Comparison of ENCODE assay signal across 1 cellular context in the genomic region with DNA sequence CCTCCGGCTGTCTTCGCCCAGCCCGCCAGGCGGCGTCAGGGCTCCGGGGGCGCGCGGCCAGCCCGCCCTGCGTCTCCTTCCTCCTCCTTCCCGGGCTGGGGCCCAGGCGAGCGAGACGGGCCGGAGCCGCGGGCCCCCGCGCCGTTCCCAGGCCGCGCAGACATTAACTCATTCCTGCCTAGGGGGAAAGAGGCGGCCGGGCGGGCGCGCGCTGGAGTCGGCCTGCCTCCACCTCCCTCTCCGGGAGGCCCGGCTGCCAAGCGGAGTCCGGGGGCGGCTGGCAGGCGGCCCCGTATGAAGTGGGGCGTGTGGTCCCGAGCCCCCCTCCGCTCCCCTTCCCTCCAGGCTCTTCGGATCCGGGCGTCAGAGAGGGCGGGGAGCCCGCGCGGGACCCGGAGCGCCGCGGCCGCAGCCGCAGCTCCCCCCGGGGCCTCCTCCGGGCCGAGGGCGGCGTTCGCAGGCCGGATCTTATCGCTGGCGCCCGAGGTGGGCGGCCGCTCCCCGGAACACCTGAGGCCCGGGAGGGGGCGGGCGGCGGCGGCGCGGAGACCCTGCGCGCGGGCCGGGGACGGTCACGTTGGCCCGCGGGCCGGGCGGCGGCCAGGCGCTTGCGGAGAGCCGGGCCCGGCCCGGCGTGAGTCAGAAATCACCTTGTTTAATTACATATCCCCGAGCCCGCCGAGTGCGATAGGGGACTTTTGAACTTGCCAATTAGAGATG.
A peak's percentile ranks its signal among the peaks of the same experiment; 100 is the strongest.
TF ChIP-seq lines count a peak whose summit lies in the region.

No MANE protein-coding gene starts in this region.

TF ChIP-seq in HepG2, 621 proteins besides CTCF, POLR2A, EP300 and RAD21 (continued from another document and continues in another):
- peak; percentile 78; the same call in 1 of the 2 replicates for TF ChIP-seq ZBTB38 (CRISPR knock-in tag; IDR thresholded peaks at IDR 0.05)
- peak; percentile 87; the same call in 1 of the 2 replicates for TF ChIP-seq ZNF558 (CRISPR knock-in tag; IDR thresholded peaks at IDR 0.05; ENCODE audit: borderline replicate concordance)
- TF ChIP-seq RBFOX2 (IDR thresholded peaks at IDR 0.05; ENCODE audit: low read depth, low read length): peak; percentile 75
- peak; percentile 45; the same call in 1 of the 2 replicates for TF ChIP-seq SMC3 (IDR thresholded peaks at IDR 0.05; ENCODE audit: low read length)
- TF ChIP-seq GABPA (IDR thresholded peaks at IDR 0.05; ENCODE audit: low read depth, low read length): peak; percentile 28
- TF ChIP-seq GABPA (CRISPR knock-in tag; IDR thresholded peaks at IDR 0.05; ENCODE audit: low read depth): no peak
- no peak for TF ChIP-seq MAZ (IDR thresholded peaks at IDR 0.05; ENCODE audit: borderline replicate concordance, low read depth, low read length)
- peak; percentile 73; the same call in 1 of the 2 replicates for TF ChIP-seq MAZ (CRISPR knock-in tag; IDR thresholded peaks at IDR 0.05; ENCODE audit: low read depth)
- 0 out of 2 replicates have a peak, but pooled peaks have one; percentile 22 for TF ChIP-seq ZNF205 (CRISPR knock-in tag; IDR thresholded peaks at IDR 0.05)
- TF ChIP-seq YEATS4 (CRISPR knock-in tag; IDR thresholded peaks at IDR 0.05; ENCODE audit: borderline replicate concordance): peak; percentile 64; the same call in 1 of the 2 replicates
- no peak for TF ChIP-seq HCFC1 (IDR thresholded peaks at IDR 0.05; ENCODE audit: low read depth, low read length)
- peak; percentile 69; the same call in 1 of the 2 replicates for TF ChIP-seq ZNF749 (CRISPR knock-in tag; IDR thresholded peaks at IDR 0.05; ENCODE audit: borderline replicate concordance)
- peak; percentile 62 for TF ChIP-seq POLR2G (IDR thresholded peaks at IDR 0.05; ENCODE audit: low read depth, low read length)
- TF ChIP-seq, protein P1, sequence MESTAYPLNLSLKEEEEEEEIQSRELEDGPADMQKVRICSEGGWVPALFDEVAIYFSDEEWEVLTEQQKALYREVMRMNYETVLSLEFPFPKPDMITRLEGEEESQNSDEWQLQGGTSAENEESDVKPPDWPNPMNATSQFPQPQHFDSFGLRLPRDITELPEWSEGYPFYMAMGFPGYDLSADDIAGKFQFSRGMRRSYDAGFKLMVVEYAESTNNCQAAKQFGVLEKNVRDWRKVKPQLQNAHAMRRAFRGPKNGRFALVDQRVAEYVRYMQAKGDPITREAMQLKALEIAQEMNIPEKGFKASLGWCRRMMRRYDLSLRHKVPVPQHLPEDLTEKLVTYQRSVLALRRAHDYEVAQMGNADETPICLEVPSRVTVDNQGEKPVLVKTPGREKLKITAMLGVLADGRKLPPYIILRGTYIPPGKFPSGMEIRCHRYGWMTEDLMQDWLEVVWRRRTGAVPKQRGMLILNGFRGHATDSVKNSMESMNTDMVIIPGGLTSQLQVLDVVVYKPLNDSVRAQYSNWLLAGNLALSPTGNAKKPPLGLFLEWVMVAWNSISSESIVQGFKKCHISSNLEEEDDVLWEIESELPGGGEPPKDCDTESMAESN (CRISPR knock-in tag; conservative IDR thresholded peaks at IDR 0.05): peak; percentile 83; the same call in 1 of the 2 replicates
- peak; percentile 25; the same call in 1 of the 2 replicates for TF ChIP-seq ZNF543 (CRISPR knock-in tag; IDR thresholded peaks at IDR 0.05)
- peak; percentile 74; the same call in 1 of the 2 replicates for TF ChIP-seq ETV5 (CRISPR knock-in tag; IDR thresholded peaks at IDR 0.05; ENCODE audit: borderline replicate concordance)
- TF ChIP-seq ZNF235 (CRISPR knock-in tag; IDR thresholded peaks at IDR 0.05; ENCODE audit: borderline replicate concordance): peak; percentile 92
- TF ChIP-seq HNRNPLL (IDR thresholded peaks at IDR 0.05; ENCODE audit: low read depth, low read length, poor library complexity, severe bottlenecking): peak; percentile 25
- TF ChIP-seq, protein P2, sequence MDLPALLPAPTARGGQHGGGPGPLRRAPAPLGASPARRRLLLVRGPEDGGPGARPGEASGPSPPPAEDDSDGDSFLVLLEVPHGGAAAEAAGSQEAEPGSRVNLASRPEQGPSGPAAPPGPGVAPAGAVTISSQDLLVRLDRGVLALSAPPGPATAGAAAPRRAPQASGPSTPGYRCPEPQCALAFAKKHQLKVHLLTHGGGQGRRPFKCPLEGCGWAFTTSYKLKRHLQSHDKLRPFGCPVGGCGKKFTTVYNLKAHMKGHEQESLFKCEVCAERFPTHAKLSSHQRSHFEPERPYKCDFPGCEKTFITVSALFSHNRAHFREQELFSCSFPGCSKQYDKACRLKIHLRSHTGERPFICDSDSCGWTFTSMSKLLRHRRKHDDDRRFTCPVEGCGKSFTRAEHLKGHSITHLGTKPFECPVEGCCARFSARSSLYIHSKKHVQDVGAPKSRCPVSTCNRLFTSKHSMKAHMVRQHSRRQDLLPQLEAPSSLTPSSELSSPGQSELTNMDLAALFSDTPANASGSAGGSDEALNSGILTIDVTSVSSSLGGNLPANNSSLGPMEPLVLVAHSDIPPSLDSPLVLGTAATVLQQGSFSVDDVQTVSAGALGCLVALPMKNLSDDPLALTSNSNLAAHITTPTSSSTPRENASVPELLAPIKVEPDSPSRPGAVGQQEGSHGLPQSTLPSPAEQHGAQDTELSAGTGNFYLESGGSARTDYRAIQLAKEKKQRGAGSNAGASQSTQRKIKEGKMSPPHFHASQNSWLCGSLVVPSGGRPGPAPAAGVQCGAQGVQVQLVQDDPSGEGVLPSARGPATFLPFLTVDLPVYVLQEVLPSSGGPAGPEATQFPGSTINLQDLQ (CRISPR knock-in tag; IDR thresholded peaks at IDR 0.05): peak; percentile 87
- peak; percentile 52; the same call in 1 of the 2 replicates for TF ChIP-seq ZFP90 (CRISPR knock-in tag; IDR thresholded peaks at IDR 0.05; ENCODE audit: borderline replicate concordance)
- TF ChIP-seq ZFX (CRISPR knock-in tag; IDR thresholded peaks at IDR 0.05; ENCODE audit: low read depth): peak; percentile 88
- TF ChIP-seq, protein P3, sequence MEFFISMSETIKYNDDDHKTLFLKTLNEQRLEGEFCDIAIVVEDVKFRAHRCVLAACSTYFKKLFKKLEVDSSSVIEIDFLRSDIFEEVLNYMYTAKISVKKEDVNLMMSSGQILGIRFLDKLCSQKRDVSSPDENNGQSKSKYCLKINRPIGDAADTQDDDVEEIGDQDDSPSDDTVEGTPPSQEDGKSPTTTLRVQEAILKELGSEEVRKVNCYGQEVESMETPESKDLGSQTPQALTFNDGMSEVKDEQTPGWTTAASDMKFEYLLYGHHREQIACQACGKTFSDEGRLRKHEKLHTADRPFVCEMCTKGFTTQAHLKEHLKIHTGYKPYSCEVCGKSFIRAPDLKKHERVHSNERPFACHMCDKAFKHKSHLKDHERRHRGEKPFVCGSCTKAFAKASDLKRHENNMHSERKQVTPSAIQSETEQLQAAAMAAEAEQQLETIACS (CRISPR knock-in tag; IDR thresholded peaks at IDR 0.05): peak; percentile 79
- peak; percentile 86; the same call in 1 of the 2 replicates for TF ChIP-seq SALL2 (CRISPR knock-in tag; IDR thresholded peaks at IDR 0.05)
- TF ChIP-seq NR2C2 (CRISPR knock-in tag; IDR thresholded peaks at IDR 0.05; ENCODE audit: borderline replicate concordance): 0 out of 2 replicates have a peak, but pooled peaks have one; percentile 38
- TF ChIP-seq MIER3 (CRISPR knock-in tag; IDR thresholded peaks at IDR 0.05; ENCODE audit: borderline replicate concordance): peak; percentile 37; the same call in 1 of the 2 replicates
- TF ChIP-seq, protein P4, sequence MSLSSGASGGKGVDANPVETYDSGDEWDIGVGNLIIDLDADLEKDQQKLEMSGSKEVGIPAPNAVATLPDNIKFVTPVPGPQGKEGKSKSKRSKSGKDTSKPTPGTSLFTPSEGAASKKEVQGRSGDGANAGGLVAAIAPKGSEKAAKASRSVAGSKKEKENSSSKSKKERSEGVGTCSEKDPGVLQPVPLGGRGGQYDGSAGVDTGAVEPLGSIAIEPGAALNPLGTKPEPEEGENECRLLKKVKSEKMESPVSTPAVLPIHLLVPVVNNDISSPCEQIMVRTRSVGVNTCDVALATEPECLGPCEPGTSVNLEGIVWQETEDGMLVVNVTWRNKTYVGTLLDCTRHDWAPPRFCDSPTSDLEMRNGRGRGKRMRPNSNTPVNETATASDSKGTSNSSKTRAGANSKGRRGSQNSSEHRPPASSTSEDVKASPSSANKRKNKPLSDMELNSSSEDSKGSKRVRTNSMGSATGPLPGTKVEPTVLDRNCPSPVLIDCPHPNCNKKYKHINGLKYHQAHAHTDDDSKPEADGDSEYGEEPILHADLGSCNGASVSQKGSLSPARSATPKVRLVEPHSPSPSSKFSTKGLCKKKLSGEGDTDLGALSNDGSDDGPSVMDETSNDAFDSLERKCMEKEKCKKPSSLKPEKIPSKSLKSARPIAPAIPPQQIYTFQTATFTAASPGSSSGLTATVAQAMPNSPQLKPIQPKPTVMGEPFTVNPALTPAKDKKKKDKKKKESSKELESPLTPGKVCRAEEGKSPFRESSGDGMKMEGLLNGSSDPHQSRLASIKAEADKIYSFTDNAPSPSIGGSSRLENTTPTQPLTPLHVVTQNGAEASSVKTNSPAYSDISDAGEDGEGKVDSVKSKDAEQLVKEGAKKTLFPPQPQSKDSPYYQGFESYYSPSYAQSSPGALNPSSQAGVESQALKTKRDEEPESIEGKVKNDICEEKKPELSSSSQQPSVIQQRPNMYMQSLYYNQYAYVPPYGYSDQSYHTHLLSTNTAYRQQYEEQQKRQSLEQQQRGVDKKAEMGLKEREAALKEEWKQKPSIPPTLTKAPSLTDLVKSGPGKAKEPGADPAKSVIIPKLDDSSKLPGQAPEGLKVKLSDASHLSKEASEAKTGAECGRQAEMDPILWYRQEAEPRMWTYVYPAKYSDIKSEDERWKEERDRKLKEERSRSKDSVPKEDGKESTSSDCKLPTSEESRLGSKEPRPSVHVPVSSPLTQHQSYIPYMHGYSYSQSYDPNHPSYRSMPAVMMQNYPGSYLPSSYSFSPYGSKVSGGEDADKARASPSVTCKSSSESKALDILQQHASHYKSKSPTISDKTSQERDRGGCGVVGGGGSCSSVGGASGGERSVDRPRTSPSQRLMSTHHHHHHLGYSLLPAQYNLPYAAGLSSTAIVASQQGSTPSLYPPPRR (CRISPR knock-in tag; IDR thresholded peaks at IDR 0.05; ENCODE audit: borderline replicate concordance): no peak
- no peak for TF ChIP-seq ZNF772 (CRISPR knock-in tag; IDR thresholded peaks at IDR 0.05)
- TF ChIP-seq ZSCAN21 (CRISPR knock-in tag; IDR thresholded peaks at IDR 0.05; ENCODE audit: borderline replicate concordance): no peak; the same call in 1 of the 2 replicates
- no peak for TF ChIP-seq TSC22D2 (CRISPR knock-in tag; IDR thresholded peaks at IDR 0.05; ENCODE audit: borderline replicate concordance)
- TF ChIP-seq TBX2 (CRISPR knock-in tag; IDR thresholded peaks at IDR 0.05; ENCODE audit: borderline replicate concordance): peak; percentile 48; the same call in 1 of the 2 replicates
- peak; percentile 69 for TF ChIP-seq ZNF263 (CRISPR knock-in tag; IDR thresholded peaks at IDR 0.05)
- TF ChIP-seq, protein P5, sequence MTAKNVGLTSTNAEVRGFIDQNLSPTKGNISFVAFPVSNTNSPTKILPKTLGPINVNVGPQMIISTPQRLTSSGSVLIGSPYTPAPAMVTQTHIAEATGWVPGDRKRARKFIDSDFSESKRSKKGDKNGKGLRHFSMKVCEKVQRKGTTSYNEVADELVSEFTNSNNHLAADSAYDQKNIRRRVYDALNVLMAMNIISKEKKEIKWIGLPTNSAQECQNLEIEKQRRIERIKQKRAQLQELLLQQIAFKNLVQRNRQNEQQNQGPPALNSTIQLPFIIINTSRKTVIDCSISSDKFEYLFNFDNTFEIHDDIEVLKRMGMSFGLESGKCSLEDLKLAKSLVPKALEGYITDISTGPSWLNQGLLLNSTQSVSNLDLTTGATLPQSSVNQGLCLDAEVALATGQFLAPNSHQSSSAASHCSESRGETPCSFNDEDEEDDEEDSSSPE (CRISPR knock-in tag; IDR thresholded peaks at IDR 0.05): peak; percentile 79; the same call in 1 of the 2 replicates
- TF ChIP-seq MIXL1 (CRISPR knock-in tag; IDR thresholded peaks at IDR 0.05): peak; percentile 27; the same call in 1 of the 2 replicates
- 0 out of 2 replicates have a peak, but pooled peaks have one; percentile 23 for TF ChIP-seq ZMYM3 (CRISPR knock-in tag; IDR thresholded peaks at IDR 0.05)
- peak; percentile 77 for TF ChIP-seq YY1 (IDR thresholded peaks at IDR 0.05; ENCODE audit: insufficient read depth, insufficient replicate concordance, low read depth, low read length)
- TF ChIP-seq CBX2 (IDR thresholded peaks at IDR 0.05; ENCODE audit: low read depth, low read length): no peak
- TF ChIP-seq CBX2 (CRISPR knock-in tag; IDR thresholded peaks at IDR 0.05; ENCODE audit: low read depth): 0 out of 2 replicates have a peak, but pooled peaks have one; percentile 44
- peak; percentile 53; the same call in 1 of the 2 replicates for TF ChIP-seq BORCS8-MEF2B (CRISPR knock-in tag; IDR thresholded peaks at IDR 0.05)
- TF ChIP-seq XRCC5 (optimal IDR thresholded peaks at IDR 0.05; ENCODE audit: low read length): peak; percentile 82
- TF ChIP-seq, protein P6, sequence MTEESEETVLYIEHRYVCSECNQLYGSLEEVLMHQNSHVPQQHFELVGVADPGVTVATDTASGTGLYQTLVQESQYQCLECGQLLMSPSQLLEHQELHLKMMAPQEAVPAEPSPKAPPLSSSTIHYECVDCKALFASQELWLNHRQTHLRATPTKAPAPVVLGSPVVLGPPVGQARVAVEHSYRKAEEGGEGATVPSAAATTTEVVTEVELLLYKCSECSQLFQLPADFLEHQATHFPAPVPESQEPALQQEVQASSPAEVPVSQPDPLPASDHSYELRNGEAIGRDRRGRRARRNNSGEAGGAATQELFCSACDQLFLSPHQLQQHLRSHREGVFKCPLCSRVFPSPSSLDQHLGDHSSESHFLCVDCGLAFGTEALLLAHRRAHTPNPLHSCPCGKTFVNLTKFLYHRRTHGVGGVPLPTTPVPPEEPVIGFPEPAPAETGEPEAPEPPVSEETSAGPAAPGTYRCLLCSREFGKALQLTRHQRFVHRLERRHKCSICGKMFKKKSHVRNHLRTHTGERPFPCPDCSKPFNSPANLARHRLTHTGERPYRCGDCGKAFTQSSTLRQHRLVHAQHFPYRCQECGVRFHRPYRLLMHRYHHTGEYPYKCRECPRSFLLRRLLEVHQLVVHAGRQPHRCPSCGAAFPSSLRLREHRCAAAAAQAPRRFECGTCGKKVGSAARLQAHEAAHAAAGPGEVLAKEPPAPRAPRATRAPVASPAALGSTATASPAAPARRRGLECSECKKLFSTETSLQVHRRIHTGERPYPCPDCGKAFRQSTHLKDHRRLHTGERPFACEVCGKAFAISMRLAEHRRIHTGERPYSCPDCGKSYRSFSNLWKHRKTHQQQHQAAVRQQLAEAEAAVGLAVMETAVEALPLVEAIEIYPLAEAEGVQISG (CRISPR knock-in tag; IDR thresholded peaks at IDR 0.05): peak; percentile 75
- peak; percentile 36; the same call in 1 of the 2 replicates for TF ChIP-seq KLF6 (CRISPR knock-in tag; IDR thresholded peaks at IDR 0.05)
- TF ChIP-seq, protein P7, sequence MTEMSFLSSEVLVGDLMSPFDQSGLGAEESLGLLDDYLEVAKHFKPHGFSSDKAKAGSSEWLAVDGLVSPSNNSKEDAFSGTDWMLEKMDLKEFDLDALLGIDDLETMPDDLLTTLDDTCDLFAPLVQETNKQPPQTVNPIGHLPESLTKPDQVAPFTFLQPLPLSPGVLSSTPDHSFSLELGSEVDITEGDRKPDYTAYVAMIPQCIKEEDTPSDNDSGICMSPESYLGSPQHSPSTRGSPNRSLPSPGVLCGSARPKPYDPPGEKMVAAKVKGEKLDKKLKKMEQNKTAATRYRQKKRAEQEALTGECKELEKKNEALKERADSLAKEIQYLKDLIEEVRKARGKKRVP (CRISPR knock-in tag; IDR thresholded peaks at IDR 0.05): no peak
- no peak for TF ChIP-seq HNRNPUL1 (IDR thresholded peaks at IDR 0.05; ENCODE audit: low read depth, low read length)
- TF ChIP-seq ZNF136 (CRISPR knock-in tag; IDR thresholded peaks at IDR 0.05; ENCODE audit: low read depth): no peak
